9 cellular contexts compared by ENCODE assay signal in the genomic region with DNA sequence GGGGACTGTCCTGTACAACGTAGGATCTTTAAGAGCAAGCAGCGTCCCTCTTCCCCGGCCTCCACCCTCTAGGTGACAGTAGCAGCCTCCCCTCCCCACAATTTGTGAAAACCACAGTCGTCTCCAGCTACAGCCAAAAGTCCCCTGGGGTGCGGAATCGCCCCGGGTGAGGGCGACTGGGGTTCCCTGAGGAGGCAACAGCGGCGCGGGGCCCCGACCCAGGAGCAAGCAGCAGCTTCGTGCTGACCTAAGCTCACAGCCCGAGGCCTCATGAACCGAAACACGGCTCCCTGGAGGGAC. TPM values are rescaled to one million over a fixed set of nuclear protein-coding genes. Genes with fewer than 3 reads are reported as not detected.
DNase-seq lines count a peak whose midpoint lies in the region; ATAC-seq and TF ChIP-seq lines count a peak whose summit lies in the region.
"Had no signal": no experiment of that assay in that cellular context is flagged by ENCODE, and none has a peak within 500 bp of the region (broad histone marks: within the 10 kb centered on the region; RNA-seq: fewer than 3 reads in every experiment).

No MANE protein-coding gene starts in this region.

- H3K9me2 ChIP-seq in GM23248 (ENCODE audit: insufficient read depth), result no peaks in the 10 kb centered on the region
- H3K9me2 ChIP-seq in OCI-LY7 (ENCODE audit: insufficient read depth, low read length), result no peaks in the 10 kb centered on the region

- 1 to 5% methylated on average over 9 to 15 of the region's 16 CpGs for WGBS in GM23248 (ENCODE audit: low coverage in 1 of 2, low lambda C conversion rate in 2 of 2, missing lambda C conversion rate in 2 of 2), 2 experiments

- no peaks in the 10 kb centered on the region for H3K9me3 ChIP-seq in GM23248 (ENCODE audit: low read depth)
- H3K9me3 ChIP-seq in OCI-LY7 (ENCODE audit: low read length), result no peaks in the 10 kb centered on the region
- H3K9me3 ChIP-seq in neutrophil, result no peaks in the 10 kb centered on the region

- intact Hi-C loops in OCI-LY7 (cut with micrococcal nuclease; ENCODE audit: unreplicated experiment) (no loop called here), sciatic nerve (cut with DNase I) (no loop called here)

- DNase-seq in GM12864 (ENCODE audit: low read depth) (no peak), GM23248 (no peak), OCI-LY7 (ENCODE audit: low spot score) (no peak), endothelial cell (ENCODE audit: low spot score) (no peak), sciatic nerve (ENCODE audit: low spot score) (no peak), NCI-H2107 (lab: John Stamatoyannopoulos, UW) (no peak), DMS53 (lab: John Stamatoyannopoulos, UW) (no peak)

- peak overlapping the region; percentile 91 for H3K4me3 ChIP-seq in GM12864 (ENCODE audit: low read depth, low read length)
- peak overlapping the region; percentile 82 for H3K4me3 ChIP-seq in GM23248
- peak overlapping the region; percentile 74 for H3K4me3 ChIP-seq in OCI-LY7 (ENCODE audit: low read depth, low read length, poor library complexity, severe bottlenecking)
- H3K4me3 ChIP-seq in neutrophil (ENCODE audit: low read depth in 1 of 2, low read length in 1 of 2), result peak overlapping the region; percentile 76 to 99

- H3K4me2 ChIP-seq in GM23248 (ENCODE audit: unreplicated experiment), result peak overlapping the region; percentile 83
- H3K4me2 ChIP-seq in OCI-LY7 (ENCODE audit: low read length), result peak overlapping the region; percentile 73

- H3K79me2 ChIP-seq in GM23248 (ENCODE audit: insufficient read depth), result peaks cover 9% of the 10 kb centered on the region
- H3K79me2 ChIP-seq in OCI-LY7 (ENCODE audit: insufficient read depth, low read depth, low read length), result no peaks in the 10 kb centered on the region

- H3K27me3 Mint-ChIP-seq in endothelial cell (ENCODE audit: unreplicated experiment), result peaks cover 10% of the 10 kb centered on the region

- H3K27me3 ChIP-seq in GM23248 (replicated peaks; ENCODE audit: insufficient read depth) (no peaks in the 10 kb centered on the region), neutrophil (no peaks in the 10 kb centered on the region)

- no peaks in the 10 kb centered on the region for H3K4me1 Mint-ChIP-seq in endothelial cell (ENCODE audit: unreplicated experiment)

- peak overlapping the region; percentile 90 for H3K9ac ChIP-seq in GM23248

- H4K20me1 ChIP-seq in GM23248 (ENCODE audit: insufficient read depth) (no peaks in the 10 kb centered on the region), OCI-LY7 (ENCODE audit: insufficient read depth, low read length) (no peaks in the 10 kb centered on the region)

- H3K4me1 ChIP-seq in GM23248 (ENCODE audit: insufficient read depth), result no peaks in the 10 kb centered on the region
- H3K4me1 ChIP-seq in OCI-LY7 (ENCODE audit: insufficient read depth, low read length, poor library complexity, severe bottlenecking), result peaks cover 9% of the 10 kb centered on the region
- peaks cover 7 to 13% of the 10 kb centered on the region in 2 experiments for H3K4me1 ChIP-seq in neutrophil (ENCODE audit: control insufficient read depth in 1 of 2, insufficient read depth in 1 of 2, low read depth in 1 of 2, low read length in 1 of 2)

- H3K36me3 Mint-ChIP-seq in endothelial cell (ENCODE audit: low read depth, unreplicated experiment), result peaks cover 15% of the 10 kb centered on the region

- no peaks in the 10 kb centered on the region for H3F3A ChIP-seq in GM23248 (ENCODE audit: insufficient read depth)

- H3K27ac Mint-ChIP-seq in endothelial cell (ENCODE audit: unreplicated experiment), result no peak overlapping the region

- CTCF ChIA-PET in OCI-LY7 (lab: Charles Lee; ENCODE audit: unreplicated experiment), result no interaction called here

- peak overlapping the region; percentile 15 for H3K4me3 Mint-ChIP-seq in endothelial cell (ENCODE audit: unreplicated experiment)

- peaks cover 48% of the 10 kb centered on the region for H3K9me3 Mint-ChIP-seq in endothelial cell (ENCODE audit: unreplicated experiment)

- BruUV-seq in OCI-LY7 (replicated peaks; lab: Mats Ljungman, UMichigan), result no TSS peak

- peak overlapping the region; percentile 81 for H3K27ac ChIP-seq in GM23248
- peak overlapping the region; percentile 58 for H3K27ac ChIP-seq in OCI-LY7 (ENCODE audit: low read depth, low read length, poor library complexity, severe bottlenecking)
- peak overlapping the region; percentile 93 for H3K27ac ChIP-seq in neutrophil

- ATAC-seq in sciatic nerve, result no peak

- H3K36me3 ChIP-seq in GM23248 (ENCODE audit: low read depth) (no peaks in the 10 kb centered on the region), OCI-LY7 (ENCODE audit: insufficient read depth, low read length) (no peaks in the 10 kb centered on the region), neutrophil (no peaks in the 10 kb centered on the region)

- in situ Hi-C loops in GM23248 (cut with MboI), result no loop called here

- TF ChIP-seq CTCF in GM12864 (IDR thresholded peaks at IDR 0.05; ENCODE audit: low read depth, low read length, missing control alignments), result no peak
- TF ChIP-seq CTCF in OCI-LY7 (conservative IDR thresholded peaks at IDR 0.05; ENCODE audit: low read length), result no peak
- no peak for TF ChIP-seq CTCF in endothelial cell (IDR thresholded peaks at IDR 0.05; ENCODE audit: unreplicated experiment)
- TF ChIP-seq CTCF in neutrophil (IDR thresholded peaks at IDR 0.05), result no peak

- peak overlapping the region; percentile 91 for H2AFZ ChIP-seq in GM23248
- peak overlapping the region; percentile 70; the same call in 1 of the 2 replicates for H2AFZ ChIP-seq in OCI-LY7 (ENCODE audit: low read length)

- POLR2A ChIA-PET in OCI-LY7 (lab: Charles Lee), result interaction anchor here (0.6 kb wide), 1 partner anchor 651 kb away, joined by 3 read pairs; no protein-coding TSS in a partner anchor

RNA-seq across cellular contexts. Expression of a gene that starts 0.3 kb away (rescaled TPM):
- total RNA-seq in GM23248 (2014; rRNA removed; shearing (Covaris generic)), result 20.9 and 21.6 TPM in 2 replicates
- 13.3 and 13.6 TPM in 2 replicates for polyA plus RNA-seq in GM23248 (2016; fragmentation: Nextera tagmentation; extraction: Ambion mirVana)
- 19.7 and 29.0 TPM in 2 replicates for total RNA-seq in OCI-LY7 (2014; rRNA removed; shearing (Covaris generic))
- total RNA-seq in OCI-LY7 (2022) (18.0 and 23.5 TPM in 2 replicates), endothelial cell (ENCODE audit: unreplicated experiment) (not detected), sciatic nerve (35.0 TPM)

RNA-seq across cellular contexts. Expression of a gene that starts 0.4 kb away (rescaled TPM):
- not detected in 2 replicates for total RNA-seq in GM23248 (2014; rRNA removed; shearing (Covaris generic))
- not detected in 2 replicates for polyA plus RNA-seq in GM23248 (2016; fragmentation: Nextera tagmentation; extraction: Ambion mirVana)
- not detected in 2 replicates for total RNA-seq in OCI-LY7 (2014; rRNA removed; shearing (Covaris generic))
- total RNA-seq in OCI-LY7 (2022) (not detected in 2 replicates), endothelial cell (ENCODE audit: unreplicated experiment) (not detected), sciatic nerve (not detected)
- total RNA-seq: activated CD8-positive, alpha-beta memory T cell treated with anti-CD3 and anti-CD28 coated beads for 36 hours had no signal

Comparison
In these comparisons a context has a peak if more than half of its experiments do, and no peak if none do; other contexts are left out.
1. RNA of a gene that starts 0.3 kb away (total RNA-seq): 35.0 TPM in sciatic nerve (single experiment), 20.9 to 21.6 TPM in GM23248 and 18.0 to 29.0 TPM in OCI-LY7; not detected in endothelial cell (single experiment); every median in the first group is over 10 times any median in the second.
2. Peak in every context shown above with its lines, with median percentiles within 50 percentile points of each other: H3K4me3 ChIP-seq and H3K27ac ChIP-seq.